ENCODE assay signal across 20 cellular contexts in genomic region chr12:2416158-2416557, GRCh38.
"Had no signal": no experiment of that assay in that cellular context is flagged by ENCODE, and none has a peak within 500 bp of the region (broad histone marks: within the 10 kb centered on the region; RNA-seq: fewer than 3 reads in every experiment).

No MANE protein-coding gene starts in this region.

- H3K27ac Mint-ChIP-seq: dendritic cell treated with granulocyte-macrophage colony-stimulating factor and Interleukin-4, amounts not matched to agents 40 ng/mL and 50 ng/mL, for 4 days; effector memory CD8-positive, alpha-beta T cell; mesothelial cell of epicardium had no signal

- H3K9me3 Mint-ChIP-seq: dendritic cell treated with granulocyte-macrophage colony-stimulating factor and Interleukin-4, amounts not matched to agents 40 ng/mL and 50 ng/mL, for 4 days; effector memory CD8-positive, alpha-beta T cell; endodermal cell; mesothelial cell of epicardium had no signal

- ATAC-seq: effector memory CD8-positive, alpha-beta T cell; gastroesophageal sphincter; heart left ventricle; left cardiac atrium; left lung; left ventricle myocardium superior; lower lobe of right lung; mucosa of descending colon had no signal

- H2AFZ ChIP-seq: hepatocyte had no signal

- H3K4me3 ChIP-seq: colonic mucosa, esophagus squamous epithelium, gastroesophageal sphincter, heart left ventricle, hepatocyte, left lung, lower lobe of right lung, mucosa of descending colon had no signal

- DNase-seq: colonic mucosa; cortex of kidney; effector CD8-positive, alpha-beta T cell; effector memory CD8-positive, alpha-beta T cell; erythroblast; esophagus squamous epithelium; foreskin fibroblast; left cardiac atrium; left lung; left ventricle myocardium superior; lower lobe of right lung; mesenchymal stem cell; mucosa of descending colon had no signal

- H3K79me2 ChIP-seq: hepatocyte had no signal

- H3K27ac ChIP-seq: colonic mucosa, epithelial cell of prostate, esophagus squamous epithelium, gastroesophageal sphincter, hepatocyte, left lung, lower lobe of right lung had no signal

- H3K9me3 ChIP-seq: colonic mucosa, esophagus squamous epithelium, gastroesophageal sphincter, heart left ventricle, left lung, lower lobe of right lung, mucosa of descending colon had no signal

- H3K27me3 Mint-ChIP-seq: dendritic cell treated with granulocyte-macrophage colony-stimulating factor and Interleukin-4, amounts not matched to agents 40 ng/mL and 50 ng/mL, for 4 days had no signal

- H3K4me2 ChIP-seq: hepatocyte had no signal

- H3K27me3 ChIP-seq: colonic mucosa, esophagus squamous epithelium, gastroesophageal sphincter, heart left ventricle, hepatocyte, left lung had no signal

- H3K36me3 ChIP-seq: colonic mucosa, esophagus squamous epithelium, gastroesophageal sphincter, heart left ventricle, left lung, lower lobe of right lung had no signal

- H3K4me3 Mint-ChIP-seq: dendritic cell treated with granulocyte-macrophage colony-stimulating factor and Interleukin-4, amounts not matched to agents 40 ng/mL and 50 ng/mL, for 4 days; effector memory CD8-positive, alpha-beta T cell; endodermal cell; mesothelial cell of epicardium had no signal

- H3K4me1 ChIP-seq: colonic mucosa, esophagus squamous epithelium, left lung, lower lobe of right lung had no signal

- H3K36me3 Mint-ChIP-seq: mesothelial cell of epicardium had no signal
